Comparison of ENCODE assay signal across 8 cellular contexts in genomic region chr16:30948087-30948955, GRCh38. TPM values are rescaled to one million over a fixed set of nuclear protein-coding genes. Genes with fewer than 3 reads are reported as not detected.
DNase-seq lines count a peak whose midpoint lies in the region; ATAC-seq and TF ChIP-seq lines count a peak whose summit lies in the region.

No MANE protein-coding gene starts in this region.

- ATAC-seq in GM21447 (IDR thresholded peaks at IDR 0.05; ENCODE audit: unreplicated experiment) = peak; percentile 9
- no peak for ATAC-seq in HG02938 (IDR thresholded peaks at IDR 0.05; ENCODE audit: unreplicated experiment)
- no peak for ATAC-seq in GM18858 (IDR thresholded peaks at IDR 0.05; ENCODE audit: unreplicated experiment)

- peaks cover 4% of the 10 kb centered on the region for H3K4me1 ChIP-seq in cardiac muscle cell (ENCODE audit: low read depth)

- H3K36me3 ChIP-seq in cardiac muscle cell = peaks cover 10% of the 10 kb centered on the region

- H3K9me3 ChIP-seq in cardiac muscle cell (ENCODE audit: low read depth) = no peaks in the 10 kb centered on the region

- no peaks in the 10 kb centered on the region for H3K27me3 ChIP-seq in cardiac muscle cell

- TF ChIP-seq CTCF in cardiac muscle cell (IDR thresholded peaks at IDR 0.05; ENCODE audit: low read depth, low read length) = no peak

- DNase-seq in COLO829 (ENCODE audit: low spot score) (peak; percentile 84), NCI-H2171 (lab: John Stamatoyannopoulos, UW) (peak; percentile 53), amniotic stem cell (lab: John Stamatoyannopoulos, UW) (peak; percentile 96), cardiac muscle cell (ENCODE audit: low read depth in 1 of 2, low spot score in 1 of 2) (peak; percentile 99 to 100), nucleus accumbens (lab: John Stamatoyannopoulos, UW) (peak in 55 of 56 donors; percentile 51 to 98 (median 88))

- peak overlapping the region; percentile 95 for H3K27ac ChIP-seq in cardiac muscle cell

- peak overlapping the region; percentile 95 for H3K4me3 ChIP-seq in cardiac muscle cell

RNA-seq across cellular contexts. Expression of gene ORAI3, which starts 0.5 kb away (rescaled TPM):
- total RNA-seq in cardiac muscle cell = 88.5 and 123 TPM in 2 replicates
- polyA plus RNA-seq in cardiac muscle cell = 94.5 and 101 TPM in 2 replicates

RNA-seq across cellular contexts. Expression of gene SETD1A, which starts 9.2 kb away (rescaled TPM):
- total RNA-seq in cardiac muscle cell = 10.4 and 32.3 TPM in 2 replicates
- polyA plus RNA-seq in cardiac muscle cell = 1.9 and 4.4 TPM in 2 replicates

RNA-seq across cellular contexts. Expression of gene FBXL19, which starts 24.9 kb away (rescaled TPM):
- total RNA-seq in cardiac muscle cell = 55.1 and 60.0 TPM in 2 replicates
- polyA plus RNA-seq in cardiac muscle cell = 3.9 and 4.0 TPM in 2 replicates

RNA-seq across cellular contexts. Expression of gene HSD3B7, which starts 36.7 kb away (rescaled TPM):
- 5.8 and 6.5 TPM in 2 replicates for total RNA-seq in cardiac muscle cell
- polyA plus RNA-seq in cardiac muscle cell = 7.5 and 8.5 TPM in 2 replicates

RNA-seq across cellular contexts. Expression of gene CTF1, which starts 51.9 kb away (rescaled TPM):
- total RNA-seq in cardiac muscle cell = 4.9 and 5.0 TPM in 2 replicates
- 14.0 and 23.4 TPM in 2 replicates for polyA plus RNA-seq in cardiac muscle cell
